In genomic region chr1:33060579-33061083, GRCh38 we compare ENCODE assay signal across 9 cellular contexts. TPM values are rescaled to one million over a fixed set of nuclear protein-coding genes. Genes with fewer than 3 reads are reported as not detected.
DNase-seq lines count a peak whose midpoint lies in the region; ATAC-seq, FAIRE-seq and TF ChIP-seq lines count a peak whose summit lies in the region.
"Had no signal": no experiment of that assay in that cellular context is flagged by ENCODE, and none has a peak within 500 bp of the region (broad histone marks: within the 10 kb centered on the region; RNA-seq: fewer than 3 reads in every experiment).

No MANE protein-coding gene starts in this region.

- no peak for TF ChIP-seq POLR2A in GM12891 (IDR thresholded peaks at IDR 0.05; ENCODE audit: low read depth, low read length)

- H3K27me3 ChIP-seq in lower lobe of right lung (ENCODE audit: low read depth), result no peaks in the 10 kb centered on the region

- peak; percentile 88 for DNase-seq in AG04449 (ENCODE audit: low read depth, low spot score)
- DNase-seq in MV-4-11 (lab: John Stamatoyannopoulos, UW), result peak; percentile 92
- peak; percentile 96 for DNase-seq in choroid plexus epithelial cell (ENCODE audit: low read depth)
- peak; percentile 61 for DNase-seq in lower lobe of right lung
- DNase-seq in NCI-H1694 treated with DMSO at 0.1 percent for 48 hours (lab: John Stamatoyannopoulos, UW), result no peak
- no peak for DNase-seq in WTC11 (ENCODE audit: low spot score)
- no peak for DNase-seq in NCI-H2107 treated with DMSO at 0.1 percent for 48 hours (lab: John Stamatoyannopoulos, UW; ENCODE audit: unreplicated experiment)
- no peak for DNase-seq in GM12891 (ENCODE audit: insufficient read length, low spot score)

- peaks cover 10% of the 10 kb centered on the region for H3K4me1 ChIP-seq in lower lobe of right lung

- no peak overlapping the region for H3K27ac Mint-ChIP-seq in WTC11
- H3K27ac Mint-ChIP-seq: activated naive CD4-positive, alpha-beta T cell treated with anti-CD3 and anti-CD28 coated beads, Interleukin-2, amount 50 U/mL, for 24 hours had no signal

- H3K36me3 ChIP-seq in lower lobe of right lung, result no peaks in the 10 kb centered on the region

- TF ChIP-seq CTCF in AG04449 (IDR thresholded peaks at IDR 0.05; ENCODE audit: insufficient read depth, low read length, missing control alignments), result no peak
- TF ChIP-seq CTCF in choroid plexus epithelial cell (conservative IDR thresholded peaks at IDR 0.05; ENCODE audit: low read depth, low read length), result no peak
- TF ChIP-seq CTCF in lower lobe of right lung (IDR thresholded peaks at IDR 0.05), result no peak
- TF ChIP-seq CTCF in WTC11 (IDR thresholded peaks at IDR 0.05), result no peak

- peaks cover 35% of the 10 kb centered on the region for H3K36me3 Mint-ChIP-seq in WTC11

- H3K27ac ChIP-seq in lower lobe of right lung, result no peak overlapping the region

- CTCF ChIA-PET in AG04449 (lab: Yijun Ruan, JAX) (interaction anchor here (1.0 to 1.7 kb wide), 7 partner anchors 11 to 128 kb away, joined by 3 to 8 read pairs (median 4); no protein-coding TSS in a partner anchor), WTC11 (lab: Charles Lee) (interaction anchor here (0.8 kb wide), 1 partner anchor 135 kb away, joined by 3 read pairs; no protein-coding TSS in a partner anchor)

- peaks cover 29% of the 10 kb centered on the region for H3K9me3 ChIP-seq in lower lobe of right lung

- no peak for FAIRE-seq in GM12891 (lab: Jason Lieb, UNC)

- no peak overlapping the region for H3K4me3 ChIP-seq in AG04449 (ENCODE audit: low read depth, low read length)
- H3K4me3 ChIP-seq in choroid plexus epithelial cell (ENCODE audit: low read depth, low read length), result no peak overlapping the region
- no peak overlapping the region for H3K4me3 ChIP-seq in lower lobe of right lung

- ATAC-seq in lower lobe of right lung (peak; percentile 77 to 86), WTC11 (no peak)

- H3K9me3 Mint-ChIP-seq in WTC11, result peaks cover 51% of the 10 kb centered on the region

- H3K4me1 Mint-ChIP-seq in WTC11, result no peaks in the 10 kb centered on the region; the same call in 1 of the 2 replicates

- POLR2A ChIA-PET in AG04449 (lab: Yijun Ruan, JAX) (interaction anchor here (1.2 kb wide), 1 partner anchor 39 kb away, joined by 3 read pairs; no protein-coding TSS in a partner anchor), WTC11 (lab: Charles Lee) (no interaction called here)

- peaks cover 38% of the 10 kb centered on the region for H3K27me3 Mint-ChIP-seq in WTC11 (ENCODE audit: low read depth)
- H3K27me3 Mint-ChIP-seq: activated naive CD4-positive, alpha-beta T cell treated with anti-CD3 and anti-CD28 coated beads, Interleukin-2, amount 50 U/mL, for 24 hours had no signal

- intact Hi-C loops in lower lobe of right lung (cut with DNase I), result no loop called here

- H3K4me3 Mint-ChIP-seq in WTC11, result no peak overlapping the region
- H3K4me3 Mint-ChIP-seq: activated naive CD4-positive, alpha-beta T cell treated with anti-CD3 and anti-CD28 coated beads, Interleukin-2, amount 50 U/mL, for 24 hours had no signal

TF ChIP-seq in WTC11, 78 proteins besides CTCF, POLR2A, EP300 and RAD21:
- TF ChIP-seq PRRX2 (CRISPR knock-in tag; IDR thresholded peaks at IDR 0.05) (no peak), E2F1 (CRISPR knock-in tag; IDR thresholded peaks at IDR 0.05) (no peak), KAT7 (CRISPR knock-in tag; IDR thresholded peaks at IDR 0.05; ENCODE audit: borderline replicate concordance) (no peak), ZNF219 (CRISPR knock-in tag; IDR thresholded peaks at IDR 0.05; ENCODE audit: borderline replicate concordance) (no peak), ATF1 (CRISPR knock-in tag; IDR thresholded peaks at IDR 0.05) (no peak), AR (CRISPR knock-in tag; IDR thresholded peaks at IDR 0.05) (no peak), ZNF671 (CRISPR knock-in tag; IDR thresholded peaks at IDR 0.05) (no peak), MLX (CRISPR knock-in tag; IDR thresholded peaks at IDR 0.05) (no peak)

TF ChIP-seq in GM12891, 5 proteins besides CTCF, POLR2A, EP300 and RAD21:
- no peak for TF ChIP-seq SPI1 (IDR thresholded peaks at IDR 0.05; ENCODE audit: low read depth, low read length)
- no peak for TF ChIP-seq POLR2AphosphoS5 (IDR thresholded peaks at IDR 0.05; ENCODE audit: low read depth, low read length)
- no peak for TF ChIP-seq TAF1 (IDR thresholded peaks at IDR 0.05; ENCODE audit: low read depth, low read length)
TF ChIP-seq in GM12891: peak in this region for 0.

RNA-seq across cellular contexts. Expression of gene AZIN2, which starts 20.3 kb away (rescaled TPM):
- 2.4 TPM for total RNA-seq in lower lobe of right lung
- total RNA-seq in WTC11 (2021), result 0.89 to 1.7 TPM (median 1.1 TPM) in 3 replicates
- polyA plus RNA-seq in GM12891 (2012; ENCODE audit: low read depth, missing spikeins), result 0.42 TPM

RNA-seq across cellular contexts. Expression of gene AK2, which starts 23.9 kb away (rescaled TPM):
- total RNA-seq in lower lobe of right lung (103 TPM), WTC11 (2021) (124 to 132 TPM (median 130 TPM) in 3 replicates)
- polyA plus RNA-seq in GM12891 (2012; ENCODE audit: low read depth, missing spikeins), result 196 TPM

Comparison
In these comparisons a context has a peak if more than half of its experiments do, and no peak if none do; other contexts are left out.
1. DNase-seq: peak in AG04449 (single experiment), MV-4-11 (single experiment), choroid plexus epithelial cell (single experiment) and lower lobe of right lung (single experiment); none in NCI-H1694 treated with DMSO at 0.1 percent for 48 hours (single experiment), WTC11 (single experiment), NCI-H2107 treated with DMSO at 0.1 percent for 48 hours (single experiment) and GM12891 (single experiment).